13 cellular contexts compared by ENCODE assay signal in the genomic region with DNA sequence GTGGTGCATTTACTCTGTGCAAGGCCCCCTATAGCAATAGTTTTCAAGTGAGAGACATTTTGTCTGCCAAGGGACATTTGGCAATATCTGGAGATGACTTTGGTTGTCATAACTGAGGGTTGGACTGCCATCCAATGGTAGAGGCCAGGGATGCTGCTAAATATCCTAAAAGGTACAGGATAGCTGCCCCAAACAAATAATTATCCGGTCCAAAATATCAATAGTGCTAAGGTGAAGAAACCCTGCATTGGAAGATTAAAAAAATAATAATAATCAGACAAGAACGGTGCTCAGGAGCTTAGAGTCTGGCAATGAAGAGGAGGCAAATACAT. TPM values are rescaled to one million over a fixed set of nuclear protein-coding genes. Genes with fewer than 3 reads are reported as not detected.
DNase-seq lines count a peak whose midpoint lies in the region; TF ChIP-seq lines count a peak whose summit lies in the region.
"Had no signal": no experiment of that assay in that cellular context is flagged by ENCODE, and none has a peak within 500 bp of the region (broad histone marks: within the 10 kb centered on the region; RNA-seq: fewer than 3 reads in every experiment).

No MANE protein-coding gene starts in this region.

- H3K4me1 Mint-ChIP-seq in mesothelial cell of epicardium = peaks cover 21% of the 10 kb centered on the region

- no peak overlapping the region for H3K4me3 Mint-ChIP-seq in mesothelial cell of epicardium
- H3K4me3 Mint-ChIP-seq: brain had no signal

- peak overlapping the region; percentile 53 for H3K27ac Mint-ChIP-seq in mesothelial cell of epicardium
- H3K27ac Mint-ChIP-seq: brain had no signal

- no peaks in the 10 kb centered on the region for H3K9me2 ChIP-seq in MM.1S (replicated peaks; ENCODE audit: insufficient read depth, low read length)

- no peak overlapping the region for H3K9ac ChIP-seq in MM.1S (ENCODE audit: low read length)

- no peaks in the 10 kb centered on the region for H3K27me3 Mint-ChIP-seq in mesothelial cell of epicardium (ENCODE audit: low read depth)
- H3K27me3 Mint-ChIP-seq: brain had no signal

- H2AFZ ChIP-seq in MM.1S (ENCODE audit: low read length) = no peak overlapping the region

- H3K36me3 ChIP-seq in MM.1S (replicated peaks; ENCODE audit: insufficient read depth, low read length) = no peaks in the 10 kb centered on the region
- H3K36me3 ChIP-seq: Peyer's patch had no signal

- H3K4me1 ChIP-seq in MM.1S (ENCODE audit: low read length) = no peaks in the 10 kb centered on the region
- H3K4me1 ChIP-seq: Peyer's patch had no signal

- DNase-seq in Ammon's horn (ENCODE audit: low spot score) (peak; percentile 7), MM.1S (no peak), epithelial cell of esophagus (ENCODE audit: low read depth) (peak; percentile 19), mesothelial cell of epicardium (ENCODE audit: low spot score in 2 of 2, unreplicated experiment in 2 of 2) (no peak), GM19240 (ENCODE audit: insufficient read length, low spot score) (no peak), retina (no peak), anterior cingulate cortex (lab: John Stamatoyannopoulos, UW) (no peak), NCI-H774 (lab: John Stamatoyannopoulos, UW) (no peak)
- DNase-seq: activated T-cell treated with anti-CD3 and anti-CD28 coated beads for 4 hours, COR-L47, Peyer's patch had no signal

- no peaks in the 10 kb centered on the region for H3K9me3 ChIP-seq in MM.1S (replicated peaks; ENCODE audit: insufficient read depth, low read length)
- H3K9me3 ChIP-seq: Peyer's patch had no signal

- no peak overlapping the region for H3K4me2 ChIP-seq in MM.1S (ENCODE audit: low read depth, low read length)

- H3K27me3 ChIP-seq in MM.1S (replicated peaks; ENCODE audit: insufficient read depth, low read length) = no peaks in the 10 kb centered on the region
- H3K27me3 ChIP-seq: Peyer's patch had no signal

- no peak overlapping the region for H3K27ac ChIP-seq in MM.1S (ENCODE audit: low read length)
- H3K27ac ChIP-seq: epithelial cell of prostate, Peyer's patch had no signal

- peaks cover 14% of the 10 kb centered on the region for H3K9me3 Mint-ChIP-seq in mesothelial cell of epicardium

- H4K20me1 ChIP-seq in MM.1S (ENCODE audit: insufficient read depth, low read length) = no peaks in the 10 kb centered on the region

- TF ChIP-seq CTCF in MM.1S (IDR thresholded peaks at IDR 0.05; ENCODE audit: low read length) (0 out of 2 replicates have a peak, but pooled peaks have one; percentile 7), epithelial cell of esophagus (IDR thresholded peaks at IDR 0.05; ENCODE audit: insufficient read depth, low read depth, low read length, missing control alignments) (peak; percentile 37), mesothelial cell of epicardium (IDR thresholded peaks at IDR 0.05; ENCODE audit: unreplicated experiment) (no peak)

- H3F3A ChIP-seq in MM.1S (ENCODE audit: insufficient read depth, low read length) = no peaks in the 10 kb centered on the region

- H3K36me3 Mint-ChIP-seq in mesothelial cell of epicardium = peaks cover 1% of the 10 kb centered on the region
- H3K36me3 Mint-ChIP-seq: brain had no signal

- no peaks in the 10 kb centered on the region for H3K79me2 ChIP-seq in MM.1S (ENCODE audit: low read length)

- H3K4me3 ChIP-seq in MM.1S (ENCODE audit: low read length) (no peak overlapping the region), epithelial cell of esophagus (ENCODE audit: low read length) (no peak overlapping the region)
- H3K4me3 ChIP-seq: Peyer's patch had no signal

RNA-seq across cellular contexts. Expression of a gene that starts 11.3 kb away (rescaled TPM):
- total RNA-seq in mesothelial cell of epicardium = 9.7 to 11.3 TPM (median 10.4 TPM) in 3 replicates

Comparison
In these comparisons a context has a peak if more than half of its experiments do, and no peak if none do; other contexts are left out.
1. DNase-seq: peak in Ammon's horn (single experiment) and epithelial cell of esophagus (single experiment); none in MM.1S (single experiment), mesothelial cell of epicardium (0 of 2), GM19240 (single experiment), retina (single experiment), anterior cingulate cortex (0 of 58) and NCI-H774 (single experiment).